In the genomic region with DNA sequence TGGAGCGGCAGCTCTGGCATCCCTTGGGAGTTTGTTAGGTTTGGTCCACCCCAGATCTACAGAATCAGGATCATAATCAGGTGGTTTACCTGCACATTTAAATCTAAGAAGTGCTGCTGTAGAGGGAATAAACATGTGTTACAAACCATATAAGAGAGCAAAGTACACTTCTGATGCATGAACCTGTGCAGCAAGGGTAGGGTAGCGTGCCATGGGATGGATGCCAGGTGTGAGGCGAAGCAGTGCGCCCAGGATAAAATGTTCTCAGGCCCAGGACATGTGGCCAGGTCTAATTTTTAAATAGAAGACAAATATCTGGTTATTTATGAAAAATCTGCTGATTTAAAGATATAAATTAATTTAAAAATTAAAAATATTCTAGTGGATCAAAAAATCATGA, we compare ENCODE assay signal across 24 cellular contexts.
"Had no signal": no experiment of that assay in that cellular context is flagged by ENCODE, and none has a peak within 500 bp of the region (broad histone marks: within the 10 kb centered on the region; RNA-seq: fewer than 3 reads in every experiment).

No MANE protein-coding gene starts in this region.

- H3K9me3 Mint-ChIP-seq: mesothelial cell of epicardium; naive thymus-derived CD8-positive, alpha-beta T cell; nephron progenitor cell; stimulated activated effector memory CD8-positive, alpha-beta T cell treated with anti-CD3 and anti-CD28 coated beads, Interleukin-12 subunit alpha, Interleukin-12 subunit beta, amount 100 ng/mL, for 72 hours had no signal

- H3K4me1 Mint-ChIP-seq: naive thymus-derived CD8-positive, alpha-beta T cell; stimulated activated effector memory CD8-positive, alpha-beta T cell treated with anti-CD3 and anti-CD28 coated beads, Interleukin-12 subunit alpha, Interleukin-12 subunit beta, amount 100 ng/mL, for 72 hours had no signal

- FAIRE-seq: frontal cortex, keratinocyte had no signal

- H3K27ac ChIP-seq: dorsolateral prefrontal cortex, left lung, ovary, testis, tibial nerve, upper lobe of right lung, uterus had no signal

- H3K36me3 ChIP-seq: left lung, ovary, tibial nerve, upper lobe of right lung, uterus had no signal

- H3K36me3 Mint-ChIP-seq: mesothelial cell of epicardium; naive thymus-derived CD8-positive, alpha-beta T cell; stimulated activated effector memory CD8-positive, alpha-beta T cell treated with anti-CD3 and anti-CD28 coated beads, Interleukin-12 subunit alpha, Interleukin-12 subunit beta, amount 100 ng/mL, for 72 hours had no signal

- H3K4me3 ChIP-seq: dorsolateral prefrontal cortex, left lung, ovary, testis, tibial nerve, upper lobe of right lung, uterus had no signal

- H3K27me3 ChIP-seq: dorsolateral prefrontal cortex, left lung, ovary, testis, tibial nerve, upper lobe of right lung, uterus had no signal

- H3K27ac Mint-ChIP-seq: mesothelial cell of epicardium; naive thymus-derived CD8-positive, alpha-beta T cell; nephron progenitor cell; stimulated activated effector memory CD8-positive, alpha-beta T cell treated with anti-CD3 and anti-CD28 coated beads, Interleukin-12 subunit alpha, Interleukin-12 subunit beta, amount 100 ng/mL, for 72 hours had no signal

- ATAC-seq: left lung; naive thymus-derived CD8-positive, alpha-beta T cell; sciatic nerve; stimulated activated effector memory CD8-positive, alpha-beta T cell treated with anti-CD3 and anti-CD28 coated beads, Interleukin-12 subunit alpha, Interleukin-12 subunit beta, amount 100 ng/mL, for 72 hours; upper lobe of right lung had no signal

- H3K4me1 ChIP-seq: left lung, tibial nerve, upper lobe of right lung had no signal

- H3K4me3 Mint-ChIP-seq: mesothelial cell of epicardium; naive thymus-derived CD8-positive, alpha-beta T cell; nephron progenitor cell; stimulated activated effector memory CD8-positive, alpha-beta T cell treated with anti-CD3 and anti-CD28 coated beads, Interleukin-12 subunit alpha, Interleukin-12 subunit beta, amount 100 ng/mL, for 72 hours had no signal

- DNase-seq: cerebellar nuclear complex; dorsolateral prefrontal cortex; effector CD4-positive, alpha-beta T cell; hypothalamus; left lung; mesenchymal stem cell; naive thymus-derived CD8-positive, alpha-beta T cell; nephron progenitor cell; nucleus accumbens; ovary; retina; stimulated activated CD4-positive, alpha-beta T cell treated with anti-CD3 and anti-CD28 coated beads, Interleukin-2, amount 100 ng/mL, for 24 hours; stimulated activated CD4-positive, alpha-beta T cell treated with anti-CD3 and anti-CD28 coated beads, Interleukin-4, amount 100 ng/mL, for 24 hours; stimulated activated naive CD4-positive, alpha-beta T cell treated with Interleukin-2 at 50 U/mL for 16 hours; substantia nigra; testis; upper lobe of right lung; uterus had no signal

- H3K9me3 ChIP-seq: left lung, ovary, testis, tibial nerve, upper lobe of right lung, uterus had no signal
